In the genomic region with DNA sequence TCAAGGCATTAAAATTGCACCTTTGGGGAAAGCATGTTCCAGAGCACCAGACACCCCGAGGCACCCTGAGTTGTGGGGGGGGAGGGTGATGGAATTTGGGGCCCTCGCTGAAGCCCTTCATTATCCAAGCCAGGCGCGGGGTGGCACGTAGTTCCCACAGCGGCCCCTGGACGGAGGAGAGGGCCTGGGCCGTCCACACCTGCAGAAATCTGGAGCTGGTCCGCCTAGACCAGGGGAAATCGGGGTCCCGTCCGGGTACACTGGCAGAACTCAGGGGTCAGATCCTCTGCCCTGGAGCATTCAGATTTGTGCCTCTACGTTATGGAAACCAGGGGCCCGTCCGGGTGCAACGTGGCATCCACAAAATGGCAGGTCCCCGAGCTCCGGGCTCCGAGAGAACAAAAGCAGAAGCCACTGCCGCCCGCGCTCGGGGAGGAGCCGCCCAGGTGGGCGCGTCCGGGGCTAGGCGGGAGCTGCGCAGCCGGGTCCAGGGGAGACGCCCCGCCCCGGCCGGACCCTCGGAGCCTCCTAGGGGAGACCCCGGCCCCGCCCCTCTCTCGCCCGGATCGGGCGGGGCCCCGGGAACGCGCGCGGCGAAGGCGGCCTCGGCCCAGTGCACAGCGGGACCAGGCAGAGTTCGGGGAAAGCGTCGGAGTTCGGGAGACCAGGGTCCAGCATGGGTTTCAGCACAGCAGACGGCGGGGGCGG, we compare ENCODE assay signal across 9 cellular contexts. TPM values are rescaled to one million over a fixed set of nuclear protein-coding genes. Genes with fewer than 3 reads are reported as not detected.
A peak's percentile ranks its signal among the peaks of the same experiment; 100 is the strongest.
DNase-seq lines count a peak whose midpoint lies in the region; ATAC-seq and TF ChIP-seq lines count a peak whose summit lies in the region.
"Had no signal": no experiment of that assay in that cellular context is flagged by ENCODE, and none has a peak within 500 bp of the region (broad histone marks: within the 10 kb centered on the region; RNA-seq: fewer than 3 reads in every experiment).

A gene with protein sequence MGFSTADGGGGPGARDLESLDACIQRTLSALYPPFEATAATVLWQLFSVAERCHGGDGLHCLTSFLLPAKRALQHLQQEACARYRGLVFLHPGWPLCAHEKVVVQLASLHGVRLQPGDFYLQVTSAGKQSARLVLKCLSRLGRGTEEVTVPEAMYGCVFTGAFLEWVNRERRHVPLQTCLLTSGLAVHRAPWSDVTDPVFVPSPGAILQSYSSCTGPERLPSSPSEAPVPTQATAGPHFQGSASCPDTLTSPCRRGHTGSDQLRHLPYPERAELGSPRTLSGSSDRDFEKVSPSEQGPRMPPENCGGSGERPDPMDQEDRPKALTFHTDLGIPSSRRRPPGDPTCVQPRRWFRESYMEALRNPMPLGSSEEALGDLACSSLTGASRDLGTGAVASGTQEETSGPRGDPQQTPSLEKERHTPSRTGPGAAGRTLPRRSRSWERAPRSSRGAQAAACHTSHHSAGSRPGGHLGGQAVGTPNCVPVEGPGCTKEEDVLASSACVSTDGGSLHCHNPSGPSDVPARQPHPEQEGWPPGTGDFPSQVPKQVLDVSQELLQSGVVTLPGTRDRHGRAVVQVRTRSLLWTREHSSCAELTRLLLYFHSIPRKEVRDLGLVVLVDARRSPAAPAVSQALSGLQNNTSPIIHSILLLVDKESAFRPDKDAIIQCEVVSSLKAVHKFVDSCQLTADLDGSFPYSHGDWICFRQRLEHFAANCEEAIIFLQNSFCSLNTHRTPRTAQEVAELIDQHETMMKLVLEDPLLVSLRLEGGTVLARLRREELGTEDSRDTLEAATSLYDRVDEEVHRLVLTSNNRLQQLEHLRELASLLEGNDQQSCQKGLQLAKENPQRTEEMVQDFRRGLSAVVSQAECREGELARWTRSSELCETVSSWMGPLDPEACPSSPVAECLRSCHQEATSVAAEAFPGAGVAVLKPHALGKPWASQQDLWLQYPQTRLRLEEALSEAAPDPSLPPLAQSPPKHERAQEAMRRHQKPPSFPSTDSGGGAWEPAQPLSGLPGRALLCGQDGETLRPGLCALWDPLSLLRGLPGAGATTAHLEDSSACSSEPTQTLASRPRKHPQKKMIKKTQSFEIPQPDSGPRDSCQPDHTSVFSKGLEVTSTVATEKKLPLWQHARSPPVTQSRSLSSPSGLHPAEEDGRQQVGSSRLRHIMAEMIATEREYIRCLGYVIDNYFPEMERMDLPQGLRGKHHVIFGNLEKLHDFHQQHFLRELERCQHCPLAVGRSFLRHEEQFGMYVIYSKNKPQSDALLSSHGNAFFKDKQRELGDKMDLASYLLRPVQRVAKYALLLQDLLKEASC (N-terminal part only) (plus strand): TSS at position 613 of the 708 bp plus-strand sequence. CDS start 64 bp downstream, at position 677.

- H3K27ac Mint-ChIP-seq in activated T-helper 17 cell treated with anti-CD3 and anti-CD28 coated beads, Interleukin-2, amount 50 U/mL, for 72 hours: no peak within 1 kb of the TSS

- no peak for TF ChIP-seq CTCF in lower lobe of right lung (IDR thresholded peaks at IDR 0.05)

- H3K36me3 Mint-ChIP-seq in activated T-helper 17 cell treated with anti-CD3 and anti-CD28 coated beads, Interleukin-2, amount 50 U/mL, for 72 hours (ENCODE audit: low read depth): no peaks in the 10 kb centered on the region

- H3K27ac ChIP-seq in lower lobe of right lung: no peak within 1 kb of the TSS

- DNase-seq in COLO668 (lab: John Stamatoyannopoulos, UW; ENCODE audit: unreplicated experiment) (peak; percentile 30), NCI-H1048 (lab: John Stamatoyannopoulos, UW) (peak; percentile 83), lower lobe of right lung (no peak), dedifferentiated amniotic fluid mesenchymal stem cell (ENCODE audit: extremely low spot score) (no peak)

- no peaks in the 10 kb centered on the region for H3K9me3 Mint-ChIP-seq in activated T-helper 17 cell treated with anti-CD3 and anti-CD28 coated beads, Interleukin-2, amount 50 U/mL, for 72 hours

- H3K36me3 ChIP-seq in lower lobe of right lung: no peaks in the 10 kb centered on the region

- H3K9me3 ChIP-seq in lower lobe of right lung: no peaks in the 10 kb centered on the region

- no peaks in the 10 kb centered on the region for H3K4me1 Mint-ChIP-seq in activated T-helper 17 cell treated with anti-CD3 and anti-CD28 coated beads, Interleukin-2, amount 50 U/mL, for 72 hours

- peak within 1 kb of the TSS; percentile 45 for H3K4me3 ChIP-seq in lower lobe of right lung

- H3K27me3 ChIP-seq in lower lobe of right lung (ENCODE audit: low read depth): peaks cover 43% of the 10 kb centered on the region

- ATAC-seq in activated T-helper 17 cell treated with anti-CD3 and anti-CD28 coated beads, Interleukin-2, amount 50 U/mL, for 72 hours (replicated peaks): no peak
- ATAC-seq in lower lobe of right lung: peak; percentile 56 to 78
- ATAC-seq in GM19452 (IDR thresholded peaks at IDR 0.05; ENCODE audit: unreplicated experiment): no peak
- no peak for ATAC-seq in HG03457 (IDR thresholded peaks at IDR 0.05; ENCODE audit: unreplicated experiment)
- ATAC-seq in HG03196 (IDR thresholded peaks at IDR 0.05; ENCODE audit: unreplicated experiment): no peak

- intact Hi-C loops in lower lobe of right lung (cut with DNase I): no loop called here

- peaks cover 57% of the 10 kb centered on the region for H3K27me3 Mint-ChIP-seq in activated T-helper 17 cell treated with anti-CD3 and anti-CD28 coated beads, Interleukin-2, amount 50 U/mL, for 72 hours

- H3K4me3 Mint-ChIP-seq in activated T-helper 17 cell treated with anti-CD3 and anti-CD28 coated beads, Interleukin-2, amount 50 U/mL, for 72 hours: peak within 1 kb of the TSS; percentile 59

- H3K4me1 ChIP-seq in lower lobe of right lung: no peaks in the 10 kb centered on the region

RNA-seq across cellular contexts. Expression of the gene that starts here (rescaled TPM):
- under 1 TPM in 1 of 2 donors, not detected in 1; 0.11 TPM for total RNA-seq in activated T-helper 17 cell treated with anti-CD3 and anti-CD28 coated beads, Interleukin-2, amount 50 U/mL, for 72 hours
- 2.7 TPM for total RNA-seq in lower lobe of right lung
- total RNA-seq: dermis microvascular lymphatic vessel endothelial cell had no signal

Comparison
In these comparisons a context has a peak if more than half of its experiments do, and no peak if none do; other contexts are left out.
1. DNase-seq: peak in COLO668 (single experiment) and NCI-H1048 (single experiment); none in lower lobe of right lung (single experiment) and dedifferentiated amniotic fluid mesenchymal stem cell (single experiment).
2. ATAC-seq: peak in lower lobe of right lung (2 of 2); none in activated T-helper 17 cell treated with anti-CD3 and anti-CD28 coated beads, Interleukin-2, amount 50 U/mL, for 72 hours (single experiment), GM19452 (single experiment), HG03457 (single experiment) and HG03196 (single experiment).